ENCODE assay signal across 1 cellular context in the genomic region with DNA sequence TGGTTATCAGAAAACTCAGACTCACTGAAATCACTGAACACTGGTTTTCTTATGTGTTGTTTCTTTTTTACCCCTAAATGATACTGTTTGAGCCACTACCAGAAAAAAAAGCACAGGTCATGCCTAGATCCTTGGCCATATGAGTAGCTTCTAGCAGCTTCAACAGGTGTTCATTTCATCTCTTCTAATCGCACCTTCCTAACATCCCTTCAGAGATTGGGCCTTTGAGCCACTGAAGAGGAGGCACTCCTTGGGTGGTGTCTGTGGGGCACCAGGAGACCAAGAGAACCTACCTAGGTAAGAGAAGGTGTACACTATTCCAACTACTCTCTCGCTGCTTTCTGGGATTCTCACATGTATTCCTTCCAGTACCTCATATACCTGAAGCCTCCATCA.
TF ChIP-seq lines count a peak whose summit lies in the region.

No MANE protein-coding gene starts in this region.

TF ChIP-seq in GM12878, 131 proteins besides CTCF, POLR2A, EP300 and RAD21 (continued from another document):
- TF ChIP-seq, protein P1, sequence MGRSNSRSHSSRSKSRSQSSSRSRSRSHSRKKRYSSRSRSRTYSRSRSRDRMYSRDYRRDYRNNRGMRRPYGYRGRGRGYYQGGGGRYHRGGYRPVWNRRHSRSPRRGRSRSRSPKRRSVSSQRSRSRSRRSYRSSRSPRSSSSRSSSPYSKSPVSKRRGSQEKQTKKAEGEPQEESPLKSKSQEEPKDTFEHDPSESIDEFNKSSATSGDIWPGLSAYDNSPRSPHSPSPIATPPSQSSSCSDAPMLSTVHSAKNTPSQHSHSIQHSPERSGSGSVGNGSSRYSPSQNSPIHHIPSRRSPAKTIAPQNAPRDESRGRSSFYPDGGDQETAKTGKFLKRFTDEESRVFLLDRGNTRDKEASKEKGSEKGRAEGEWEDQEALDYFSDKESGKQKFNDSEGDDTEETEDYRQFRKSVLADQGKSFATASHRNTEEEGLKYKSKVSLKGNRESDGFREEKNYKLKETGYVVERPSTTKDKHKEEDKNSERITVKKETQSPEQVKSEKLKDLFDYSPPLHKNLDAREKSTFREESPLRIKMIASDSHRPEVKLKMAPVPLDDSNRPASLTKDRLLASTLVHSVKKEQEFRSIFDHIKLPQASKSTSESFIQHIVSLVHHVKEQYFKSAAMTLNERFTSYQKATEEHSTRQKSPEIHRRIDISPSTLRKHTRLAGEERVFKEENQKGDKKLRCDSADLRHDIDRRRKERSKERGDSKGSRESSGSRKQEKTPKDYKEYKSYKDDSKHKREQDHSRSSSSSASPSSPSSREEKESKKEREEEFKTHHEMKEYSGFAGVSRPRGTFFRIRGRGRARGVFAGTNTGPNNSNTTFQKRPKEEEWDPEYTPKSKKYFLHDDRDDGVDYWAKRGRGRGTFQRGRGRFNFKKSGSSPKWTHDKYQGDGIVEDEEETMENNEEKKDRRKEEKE (IDR thresholded peaks at IDR 0.05) = no peak
- TF ChIP-seq, protein P2, sequence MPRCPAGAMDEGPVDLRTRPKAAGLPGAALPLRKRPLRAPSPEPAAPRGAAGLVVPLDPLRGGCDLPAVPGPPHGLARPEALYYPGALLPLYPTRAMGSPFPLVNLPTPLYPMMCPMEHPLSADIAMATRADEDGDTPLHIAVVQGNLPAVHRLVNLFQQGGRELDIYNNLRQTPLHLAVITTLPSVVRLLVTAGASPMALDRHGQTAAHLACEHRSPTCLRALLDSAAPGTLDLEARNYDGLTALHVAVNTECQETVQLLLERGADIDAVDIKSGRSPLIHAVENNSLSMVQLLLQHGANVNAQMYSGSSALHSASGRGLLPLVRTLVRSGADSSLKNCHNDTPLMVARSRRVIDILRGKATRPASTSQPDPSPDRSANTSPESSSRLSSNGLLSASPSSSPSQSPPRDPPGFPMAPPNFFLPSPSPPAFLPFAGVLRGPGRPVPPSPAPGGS (IDR thresholded peaks at IDR 0.05; ENCODE audit: borderline replicate concordance, insufficient read depth, low read depth, low read length, poor library complexity, severe bottlenecking) = no peak
- TF ChIP-seq IKZF1 (conservative IDR thresholded peaks at IDR 0.05) (no peak), POLR2AphosphoS5 (IDR thresholded peaks at IDR 0.05; ENCODE audit: low read length) (no peak), FOXM1 (IDR thresholded peaks at IDR 0.05; ENCODE audit: low read depth, low read length) (no peak), GABPA (IDR thresholded peaks at IDR 0.05; ENCODE audit: low read depth) (no peak), TAF1 (IDR thresholded peaks at IDR 0.05; ENCODE audit: borderline replicate concordance, low read depth, low read length) (no peak), TBL1XR1 (IDR thresholded peaks at IDR 0.05; ENCODE audit: low read depth, low read length) (no peak), NR2C1 (IDR thresholded peaks at IDR 0.05) (no peak), CEBPB (IDR thresholded peaks at IDR 0.05; ENCODE audit: borderline replicate concordance in 1 of 2, low read depth in 2 of 2, low read length in 2 of 2) (no peak), YY1 (IDR thresholded peaks at IDR 0.05; ENCODE audit: low read depth, low read length) (no peak), KLF5 (IDR thresholded peaks at IDR 0.05; ENCODE audit: partially characterized antibody) (no peak), IRF4 (IDR thresholded peaks at IDR 0.05; ENCODE audit: low read depth, low read length) (no peak), LARP7 (IDR thresholded peaks at IDR 0.05) (no peak), YBX1 (IDR thresholded peaks at IDR 0.05) (no peak), CHD1 (IDR thresholded peaks at IDR 0.05; ENCODE audit: low read depth, low read length) (no peak), SREBF1 (IDR thresholded peaks at IDR 0.05; ENCODE audit: low read length) (no peak)
- TF ChIP-seq, protein P3, sequence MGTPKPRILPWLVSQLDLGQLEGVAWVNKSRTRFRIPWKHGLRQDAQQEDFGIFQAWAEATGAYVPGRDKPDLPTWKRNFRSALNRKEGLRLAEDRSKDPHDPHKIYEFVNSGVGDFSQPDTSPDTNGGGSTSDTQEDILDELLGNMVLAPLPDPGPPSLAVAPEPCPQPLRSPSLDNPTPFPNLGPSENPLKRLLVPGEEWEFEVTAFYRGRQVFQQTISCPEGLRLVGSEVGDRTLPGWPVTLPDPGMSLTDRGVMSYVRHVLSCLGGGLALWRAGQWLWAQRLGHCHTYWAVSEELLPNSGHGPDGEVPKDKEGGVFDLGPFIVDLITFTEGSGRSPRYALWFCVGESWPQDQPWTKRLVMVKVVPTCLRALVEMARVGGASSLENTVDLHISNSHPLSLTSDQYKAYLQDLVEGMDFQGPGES (IDR thresholded peaks at IDR 0.05) = no peak
